Comparison of ENCODE assay signal across 1 cellular context in the genomic region with DNA sequence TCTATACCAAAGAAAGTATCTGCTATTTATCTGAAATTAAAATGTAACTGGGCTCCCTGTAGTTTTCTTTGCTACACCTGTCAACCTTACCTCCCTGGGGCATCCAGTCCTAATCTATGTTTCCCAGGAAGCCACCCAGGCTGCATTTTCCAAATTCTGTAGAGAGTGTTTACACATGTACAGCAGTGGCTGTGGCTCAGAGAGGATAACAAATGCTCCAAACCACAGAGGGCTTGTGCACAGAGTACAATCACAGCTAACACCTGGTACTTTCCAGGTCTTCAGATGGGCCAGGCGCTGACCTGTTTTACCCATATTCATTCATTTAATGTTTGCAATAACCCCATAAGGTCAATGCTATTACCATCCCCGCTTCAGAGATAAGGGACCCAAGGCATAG.
A peak's percentile ranks its signal among the peaks of the same experiment; 100 is the strongest.
TF ChIP-seq lines count a peak whose summit lies in the region.

No MANE protein-coding gene starts in this region.

TF ChIP-seq in K562, 482 proteins besides CTCF, POLR2A, EP300 and RAD21 (continued from another document):
- TF ChIP-seq, protein P1, sequence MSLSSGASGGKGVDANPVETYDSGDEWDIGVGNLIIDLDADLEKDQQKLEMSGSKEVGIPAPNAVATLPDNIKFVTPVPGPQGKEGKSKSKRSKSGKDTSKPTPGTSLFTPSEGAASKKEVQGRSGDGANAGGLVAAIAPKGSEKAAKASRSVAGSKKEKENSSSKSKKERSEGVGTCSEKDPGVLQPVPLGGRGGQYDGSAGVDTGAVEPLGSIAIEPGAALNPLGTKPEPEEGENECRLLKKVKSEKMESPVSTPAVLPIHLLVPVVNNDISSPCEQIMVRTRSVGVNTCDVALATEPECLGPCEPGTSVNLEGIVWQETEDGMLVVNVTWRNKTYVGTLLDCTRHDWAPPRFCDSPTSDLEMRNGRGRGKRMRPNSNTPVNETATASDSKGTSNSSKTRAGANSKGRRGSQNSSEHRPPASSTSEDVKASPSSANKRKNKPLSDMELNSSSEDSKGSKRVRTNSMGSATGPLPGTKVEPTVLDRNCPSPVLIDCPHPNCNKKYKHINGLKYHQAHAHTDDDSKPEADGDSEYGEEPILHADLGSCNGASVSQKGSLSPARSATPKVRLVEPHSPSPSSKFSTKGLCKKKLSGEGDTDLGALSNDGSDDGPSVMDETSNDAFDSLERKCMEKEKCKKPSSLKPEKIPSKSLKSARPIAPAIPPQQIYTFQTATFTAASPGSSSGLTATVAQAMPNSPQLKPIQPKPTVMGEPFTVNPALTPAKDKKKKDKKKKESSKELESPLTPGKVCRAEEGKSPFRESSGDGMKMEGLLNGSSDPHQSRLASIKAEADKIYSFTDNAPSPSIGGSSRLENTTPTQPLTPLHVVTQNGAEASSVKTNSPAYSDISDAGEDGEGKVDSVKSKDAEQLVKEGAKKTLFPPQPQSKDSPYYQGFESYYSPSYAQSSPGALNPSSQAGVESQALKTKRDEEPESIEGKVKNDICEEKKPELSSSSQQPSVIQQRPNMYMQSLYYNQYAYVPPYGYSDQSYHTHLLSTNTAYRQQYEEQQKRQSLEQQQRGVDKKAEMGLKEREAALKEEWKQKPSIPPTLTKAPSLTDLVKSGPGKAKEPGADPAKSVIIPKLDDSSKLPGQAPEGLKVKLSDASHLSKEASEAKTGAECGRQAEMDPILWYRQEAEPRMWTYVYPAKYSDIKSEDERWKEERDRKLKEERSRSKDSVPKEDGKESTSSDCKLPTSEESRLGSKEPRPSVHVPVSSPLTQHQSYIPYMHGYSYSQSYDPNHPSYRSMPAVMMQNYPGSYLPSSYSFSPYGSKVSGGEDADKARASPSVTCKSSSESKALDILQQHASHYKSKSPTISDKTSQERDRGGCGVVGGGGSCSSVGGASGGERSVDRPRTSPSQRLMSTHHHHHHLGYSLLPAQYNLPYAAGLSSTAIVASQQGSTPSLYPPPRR (CRISPR knock-in tag; IDR thresholded peaks at IDR 0.05; ENCODE audit: borderline replicate concordance): no peak
- TF ChIP-seq, protein P2, sequence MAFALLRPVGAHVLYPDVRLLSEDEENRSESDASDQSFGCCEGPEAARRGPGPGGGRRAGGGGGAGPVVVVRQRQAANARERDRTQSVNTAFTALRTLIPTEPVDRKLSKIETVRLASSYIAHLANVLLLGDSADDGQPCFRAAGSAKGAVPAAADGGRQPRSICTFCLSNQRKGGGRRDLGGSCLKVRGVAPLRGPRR (CRISPR knock-in tag; IDR thresholded peaks at IDR 0.05): no peak
- TF ChIP-seq FIP1L1 (IDR thresholded peaks at IDR 0.05; ENCODE audit: low read depth, low read length, poor library complexity, severe bottlenecking) (no peak), FOXA3 (CRISPR knock-in tag; conservative IDR thresholded peaks at IDR 0.05 in 1 of 2, IDR thresholded peaks at IDR 0.05 in 1 of 2) (peak in 1 of 2 experiments; percentile 43; a peak in 2 of 4 replicates), SMAD2 (IDR thresholded peaks at IDR 0.05; ENCODE audit: low read depth, low read length) (no peak), TAL1 (IDR thresholded peaks at IDR 0.05) (peak; percentile 58), COPS2 (conservative IDR thresholded peaks at IDR 0.05) (no peak), KAT8 (IDR thresholded peaks at IDR 0.05; ENCODE audit: low read depth) (no peak), CBFA2T3 (IDR thresholded peaks at IDR 0.05) (peak; percentile 65), KLF13 (tag; IDR thresholded peaks at IDR 0.05; ENCODE audit: borderline replicate concordance, low read depth) (no peak), ZNF41 (CRISPR knock-in tag; conservative IDR thresholded peaks at IDR 0.05) (no peak), TCF3 (CRISPR knock-in tag; IDR thresholded peaks at IDR 0.05) (peak; percentile 53)
- TF ChIP-seq, protein P3, sequence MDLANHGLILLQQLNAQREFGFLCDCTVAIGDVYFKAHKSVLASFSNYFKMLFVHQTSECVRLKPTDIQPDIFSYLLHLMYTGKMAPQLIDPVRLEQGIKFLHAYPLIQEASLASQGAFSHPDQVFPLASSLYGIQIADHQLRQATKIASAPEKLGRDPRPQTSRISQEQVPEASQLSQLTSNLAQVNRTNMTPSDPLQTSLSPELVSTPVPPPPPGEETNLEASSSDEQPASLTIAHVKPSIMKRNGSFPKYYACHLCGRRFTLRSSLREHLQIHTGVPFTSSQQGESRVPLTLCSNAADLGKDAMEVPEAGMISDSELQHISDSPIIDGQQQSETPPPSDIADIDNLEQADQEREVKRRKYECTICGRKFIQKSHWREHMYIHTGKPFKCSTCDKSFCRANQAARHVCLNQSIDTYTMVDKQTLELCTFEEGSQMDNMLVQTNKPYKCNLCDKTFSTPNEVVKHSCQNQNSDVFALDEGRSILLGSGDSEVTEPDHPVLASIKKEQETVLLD (IDR thresholded peaks at IDR 0.05): no peak
- TF ChIP-seq, protein P4, sequence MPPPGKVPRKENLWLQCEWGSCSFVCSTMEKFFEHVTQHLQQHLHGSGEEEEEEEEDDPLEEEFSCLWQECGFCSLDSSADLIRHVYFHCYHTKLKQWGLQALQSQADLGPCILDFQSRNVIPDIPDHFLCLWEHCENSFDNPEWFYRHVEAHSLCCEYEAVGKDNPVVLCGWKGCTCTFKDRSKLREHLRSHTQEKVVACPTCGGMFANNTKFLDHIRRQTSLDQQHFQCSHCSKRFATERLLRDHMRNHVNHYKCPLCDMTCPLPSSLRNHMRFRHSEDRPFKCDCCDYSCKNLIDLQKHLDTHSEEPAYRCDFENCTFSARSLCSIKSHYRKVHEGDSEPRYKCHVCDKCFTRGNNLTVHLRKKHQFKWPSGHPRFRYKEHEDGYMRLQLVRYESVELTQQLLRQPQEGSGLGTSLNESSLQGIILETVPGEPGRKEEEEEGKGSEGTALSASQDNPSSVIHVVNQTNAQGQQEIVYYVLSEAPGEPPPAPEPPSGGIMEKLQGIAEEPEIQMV (tag; conservative IDR thresholded peaks at IDR 0.05; ENCODE audit: low read depth): no peak
- TF ChIP-seq, protein P5, sequence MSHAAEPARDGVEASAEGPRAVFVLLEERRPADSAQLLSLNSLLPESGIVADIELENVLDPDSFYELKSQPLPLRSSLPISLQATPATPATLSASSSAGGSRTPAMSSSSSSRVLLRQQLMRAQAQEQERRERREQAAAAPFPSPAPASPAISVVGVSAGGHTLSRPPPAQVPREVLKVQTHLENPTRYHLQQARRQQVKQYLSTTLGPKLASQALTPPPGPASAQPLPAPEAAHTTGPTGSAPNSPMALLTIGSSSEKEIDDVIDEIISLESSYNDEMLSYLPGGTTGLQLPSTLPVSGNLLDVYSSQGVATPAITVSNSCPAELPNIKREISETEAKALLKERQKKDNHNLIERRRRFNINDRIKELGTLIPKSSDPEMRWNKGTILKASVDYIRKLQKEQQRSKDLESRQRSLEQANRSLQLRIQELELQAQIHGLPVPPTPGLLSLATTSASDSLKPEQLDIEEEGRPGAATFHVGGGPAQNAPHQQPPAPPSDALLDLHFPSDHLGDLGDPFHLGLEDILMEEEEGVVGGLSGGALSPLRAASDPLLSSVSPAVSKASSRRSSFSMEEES (CRISPR knock-in tag; IDR thresholded peaks at IDR 0.05): no peak
- TF ChIP-seq, protein P6, sequence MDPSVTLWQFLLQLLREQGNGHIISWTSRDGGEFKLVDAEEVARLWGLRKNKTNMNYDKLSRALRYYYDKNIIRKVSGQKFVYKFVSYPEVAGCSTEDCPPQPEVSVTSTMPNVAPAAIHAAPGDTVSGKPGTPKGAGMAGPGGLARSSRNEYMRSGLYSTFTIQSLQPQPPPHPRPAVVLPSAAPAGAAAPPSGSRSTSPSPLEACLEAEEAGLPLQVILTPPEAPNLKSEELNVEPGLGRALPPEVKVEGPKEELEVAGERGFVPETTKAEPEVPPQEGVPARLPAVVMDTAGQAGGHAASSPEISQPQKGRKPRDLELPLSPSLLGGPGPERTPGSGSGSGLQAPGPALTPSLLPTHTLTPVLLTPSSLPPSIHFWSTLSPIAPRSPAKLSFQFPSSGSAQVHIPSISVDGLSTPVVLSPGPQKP (CRISPR knock-in tag; IDR thresholded peaks at IDR 0.05): no peak
